Comparison of ENCODE assay signal across 8 cellular contexts in genomic region chr14:77760381-77761204, GRCh38. TPM values are rescaled to one million over a fixed set of nuclear protein-coding genes. Genes with fewer than 3 reads are reported as not detected.
DNase-seq lines count a peak whose midpoint lies in the region; ATAC-seq and TF ChIP-seq lines count a peak whose summit lies in the region.

SNW1 (minus strand) TSS chr14:77761156; CDS start chr14:77761127, 29 bp downstream.

- WGBS in IMR-90 (ENCODE audit: extremely low coverage in 2 of 2, insufficient read length in 1 of 2), 2 experiments = 1% methylated on average over 15 of the region's 60 CpGs; no CpG with 5 or more reads in 1 of the 2 experiments
- 1 to 2% methylated on average over 13 to 20 of the region's 60 CpGs for WGBS in gastroesophageal sphincter (ENCODE audit: low coverage in 1 of 2), 2 donors
- WGBS in neuronal stem cell (ENCODE audit: extremely low coverage in 2 of 2, insufficient read length in 2 of 2, insufficient replicate concordance in 1 of 2), 2 donors = no CpG with 5 or more reads among the region's 60 CpGs

- H3K4me2 ChIP-seq in DOHH2 (ENCODE audit: low read length) (peak within 1 kb of the TSS; percentile 80), IMR-90 (ENCODE audit: low read depth, low read length) (peak within 1 kb of the TSS; percentile 90), neuronal stem cell (ENCODE audit: insufficient read depth, low read length, poor library complexity, severe bottlenecking) (peak within 1 kb of the TSS; percentile 78)

- H3K9me3 ChIP-seq in DOHH2 (ENCODE audit: control insufficient read depth, insufficient read depth, low read length) (no peaks in the 10 kb centered on the region), IMR-90 (ENCODE audit: control insufficient read depth, insufficient read depth, low read length) (no peaks in the 10 kb centered on the region), SJSA1 (replicated peaks) (no peaks in the 10 kb centered on the region), gastroesophageal sphincter (no peaks in the 10 kb centered on the region), neuronal stem cell (replicated peaks in 1 of 2; ENCODE audit: control insufficient read depth in 2 of 2, insufficient read depth in 1 of 2, low read depth in 1 of 2, low read length in 2 of 2) (peaks cover 0 to 3% of the 10 kb centered on the region in 2 donors)

- H4K5ac ChIP-seq in IMR-90 (ENCODE audit: low read depth, low read length) = peak within 1 kb of the TSS; percentile 91

- TF ChIP-seq EP300 in gastroesophageal sphincter (IDR thresholded peaks at IDR 0.05) = no peak

- POLR2A ChIA-PET in IMR-90 (lab: Charles Lee; ENCODE audit: unreplicated experiment) = no interaction called here

- TSS peak; percentile 79 for BruUV-seq in IMR-90 (replicated peaks; lab: Mats Ljungman, UMichigan)

- CTCF ChIA-PET in IMR-90 (lab: Yijun Ruan, JAX) = interaction anchor here (0.6 to 1.1 kb wide), 4 partner anchors 7 to 293 kb away, joined by 3 to 4 read pairs (median 3); partner anchors contain the start of gene ADCK1

- H3K27ac ChIP-seq in DOHH2 (ENCODE audit: low read depth, low read length) = peak within 1 kb of the TSS; percentile 70
- peak within 1 kb of the TSS; percentile 74 for H3K27ac ChIP-seq in IMR-90 (ENCODE audit: insufficient read depth, low read length)
- peak within 1 kb of the TSS; percentile 84 for H3K27ac ChIP-seq in SJSA1
- H3K27ac ChIP-seq in gastroesophageal sphincter = peak within 1 kb of the TSS; percentile 77 to 97 (median 93)
- peak within 1 kb of the TSS; percentile 87 for H3K27ac ChIP-seq in neuronal stem cell (replicated peaks; ENCODE audit: low read length)

- DNase-seq in IMR-90 = peak; percentile 95
- DNase-seq in SJSA1 (ENCODE audit: low read depth in 1 of 2, low spot score in 2 of 2) = peak; percentile 83 to 90
- DNase-seq in activated naive CD4-positive, alpha-beta T cell treated with Interleukin-2 at 50 U/mL for 16 hours = peak; percentile 92
- DNase-seq in neuronal stem cell (ENCODE audit: low spot score) = peak; percentile 85

- intact Hi-C loops in IMR-90 (cut with micrococcal nuclease) = loop anchor here (1.0 to 5.0 kb wide), 2 partner anchors 40 to 807 kb away; partner anchors contain the start of gene ADCK1

- H3K4me1 ChIP-seq in DOHH2 (ENCODE audit: control insufficient read depth, low read length) (peaks cover 31% of the 10 kb centered on the region), IMR-90 (ENCODE audit: control insufficient read depth, insufficient read depth, low read length) (peaks cover 2% of the 10 kb centered on the region; the same call in 1 of the 2 replicates), SJSA1 (replicated peaks) (no peaks in the 10 kb centered on the region; the same call in 1 of the 2 replicates), gastroesophageal sphincter (peaks cover 0 to 59% (median 18%) of the 10 kb centered on the region in 3 donors), neuronal stem cell (ENCODE audit: control insufficient read depth in 2 of 2, insufficient read depth in 1 of 2, low read depth in 1 of 2, low read length in 2 of 2) (peaks cover 4 to 11% of the 10 kb centered on the region in 2 donors)

- H3K36me3 ChIP-seq in DOHH2 (ENCODE audit: control insufficient read depth, low read length) = peaks cover 39% of the 10 kb centered on the region
- peaks cover 1% of the 10 kb centered on the region; the same call in 1 of the 2 replicates for H3K36me3 ChIP-seq in IMR-90 (ENCODE audit: control insufficient read depth, insufficient read depth, low read length)
- peaks cover 15% of the 10 kb centered on the region for H3K36me3 ChIP-seq in SJSA1
- peaks cover 0 to 11% of the 10 kb centered on the region in 2 donors for H3K36me3 ChIP-seq in gastroesophageal sphincter
- peaks cover 3 to 34% of the 10 kb centered on the region in 2 donors for H3K36me3 ChIP-seq in neuronal stem cell (replicated peaks in 1 of 2; ENCODE audit: control insufficient read depth in 2 of 2, insufficient read depth in 2 of 2, low read length in 2 of 2)

- TF ChIP-seq POLR2A in IMR-90 (IDR thresholded peaks at IDR 0.05; ENCODE audit: low read depth, low read length) (peak; percentile 92), gastroesophageal sphincter (IDR thresholded peaks at IDR 0.05) (peak; percentile 63 to 70)

- H3K79me1 ChIP-seq in IMR-90 (ENCODE audit: low read depth in 1 of 2, low read length in 2 of 2) (peaks cover 20 to 38% of the 10 kb centered on the region in 2 experiments), neuronal stem cell (ENCODE audit: low read depth, low read length) (peaks cover 13% of the 10 kb centered on the region)

- H2AK9ac ChIP-seq in IMR-90 (replicated peaks; ENCODE audit: low read depth, low read length, poor library complexity) = peak within 1 kb of the TSS; percentile 93

- H3K56ac ChIP-seq in IMR-90 (ENCODE audit: extremely low read depth, insufficient read depth, low read length) = peak within 1 kb of the TSS; percentile 83

- H3K4ac ChIP-seq in IMR-90 (ENCODE audit: low read depth, low read length) (peak within 1 kb of the TSS; percentile 82), neuronal stem cell (ENCODE audit: low read length) (no peak within 1 kb of the TSS)

- dilution Hi-C loops in IMR-90 (cut with HindIII; ENCODE audit: low sequenced_read_pairs, unreplicated experiment) = no loop called here

- ATAC-seq in GM21528 (IDR thresholded peaks at IDR 0.05; ENCODE audit: low FRiP score, unreplicated experiment) (peak; percentile 95), IMR-90 (ENCODE audit: low read depth) (peak; percentile 94), gastroesophageal sphincter (peak; percentile 99)

- H3K79me2 ChIP-seq in DOHH2 (ENCODE audit: control insufficient read depth, low read length) = peaks cover 54% of the 10 kb centered on the region

- H2BK120ac ChIP-seq in IMR-90 (ENCODE audit: low read depth, low read length) (peak within 1 kb of the TSS; percentile 25), neuronal stem cell (ENCODE audit: low read depth, low read length) (no peak within 1 kb of the TSS)

- H4K91ac ChIP-seq in IMR-90 (ENCODE audit: insufficient read depth, low read depth, low read length) (peak within 1 kb of the TSS; percentile 75), neuronal stem cell (ENCODE audit: low read depth, low read length, poor library complexity) (no peak within 1 kb of the TSS)

- peaks cover 7% of the 10 kb centered on the region; the same call in 1 of the 2 replicates for H3K9me1 ChIP-seq in IMR-90 (ENCODE audit: insufficient read depth, low read length)

- H3K18ac ChIP-seq in IMR-90 (ENCODE audit: low read depth, low read length) (peak within 1 kb of the TSS; percentile 71), neuronal stem cell (ENCODE audit: low read length) (peak within 1 kb of the TSS; percentile 90)

- H3K23ac ChIP-seq in IMR-90 (ENCODE audit: low read depth, low read length) (peak within 1 kb of the TSS; percentile 71), neuronal stem cell (ENCODE audit: low read depth, low read length, poor library complexity) (peak within 1 kb of the TSS; percentile 76)

- peak within 1 kb of the TSS; percentile 40 for H2AK5ac ChIP-seq in IMR-90 (ENCODE audit: low read depth, low read length)
- H2AK5ac ChIP-seq in neuronal stem cell (ENCODE audit: low read depth, low read length) = peak within 1 kb of the TSS; percentile 6

- H3K9me2 ChIP-seq in DOHH2 (replicated peaks; ENCODE audit: control insufficient read depth, low read length) = no peaks in the 10 kb centered on the region

- H3K14ac ChIP-seq in IMR-90 (replicated peaks; ENCODE audit: low read depth, low read length) = peak within 1 kb of the TSS; percentile 82
- H3K14ac ChIP-seq in neuronal stem cell (ENCODE audit: low read length) = no peak within 1 kb of the TSS

- TF ChIP-seq RAD21 in IMR-90 (IDR thresholded peaks at IDR 0.05; ENCODE audit: low read length) = no peak

- H3K27me3 ChIP-seq in DOHH2 (ENCODE audit: control insufficient read depth, low read length) = no peaks in the 10 kb centered on the region
- H3K27me3 ChIP-seq in IMR-90 (ENCODE audit: control insufficient read depth, insufficient read depth, low read length) = no peaks in the 10 kb centered on the region
- H3K27me3 ChIP-seq in SJSA1 (replicated peaks) = no peaks in the 10 kb centered on the region
- H3K27me3 ChIP-seq in gastroesophageal sphincter = no peaks in the 10 kb centered on the region
- H3K27me3 ChIP-seq in neuronal stem cell (ENCODE audit: control insufficient read depth in 3 of 3, insufficient read depth in 3 of 3, low read depth in 1 of 3, low read length in 3 of 3) = no peaks in the 10 kb centered on the region

- H2BK5ac ChIP-seq in IMR-90 (ENCODE audit: low read depth, low read length, poor library complexity, severe bottlenecking) (peak within 1 kb of the TSS; percentile 75), neuronal stem cell (ENCODE audit: low read length) (peak within 1 kb of the TSS; percentile 67)

- H3F3A ChIP-seq in DOHH2 (ENCODE audit: control insufficient read depth, insufficient read depth) = no peaks in the 10 kb centered on the region

- H3K9ac ChIP-seq in IMR-90 (ENCODE audit: low read depth, low read length) (peak within 1 kb of the TSS; percentile 87), neuronal stem cell (ENCODE audit: low read depth, low read length, poor library complexity) (peak within 1 kb of the TSS; percentile 96)

- in situ Hi-C loops in IMR-90 (cut with MboI; ENCODE audit: low sequenced_read_pairs) = no loop called here

- H3K4me3 ChIP-seq in DOHH2 (ENCODE audit: low read length) (peak within 1 kb of the TSS; percentile 99), IMR-90 (ENCODE audit: insufficient read depth, low read depth, low read length) (peak within 1 kb of the TSS; percentile 90), SJSA1 (peak within 1 kb of the TSS; percentile 84), gastroesophageal sphincter (peak within 1 kb of the TSS; percentile 82 to 87), neuronal stem cell (ENCODE audit: low read length in 2 of 2) (peak within 1 kb of the TSS; percentile 75 to 100)

- H4K20me1 ChIP-seq in DOHH2 (ENCODE audit: control insufficient read depth, insufficient read depth, low read depth, low read length) (peaks cover 18% of the 10 kb centered on the region), IMR-90 (ENCODE audit: insufficient read depth, low read length) (peaks cover 25% of the 10 kb centered on the region)

- H2AFZ ChIP-seq in IMR-90 (replicated peaks; ENCODE audit: low read length, poor library complexity) (peak within 1 kb of the TSS; percentile 96), neuronal stem cell (ENCODE audit: low read length) (peak within 1 kb of the TSS; percentile 92)

- H2BK20ac ChIP-seq in IMR-90 (ENCODE audit: low read depth, low read length) = no peak within 1 kb of the TSS

- no peak within 1 kb of the TSS for H2BK12ac ChIP-seq in neuronal stem cell (ENCODE audit: low read length)

- H4K8ac ChIP-seq in IMR-90 (ENCODE audit: low read depth in 2 of 2, low read length in 2 of 2) = peak within 1 kb of the TSS; percentile 71 to 93
- H4K8ac ChIP-seq in neuronal stem cell (ENCODE audit: low read depth, low read length) = no peak within 1 kb of the TSS

- no peak within 1 kb of the TSS for H2BK15ac ChIP-seq in IMR-90 (ENCODE audit: low read depth, low read length)
- no peak within 1 kb of the TSS for H2BK15ac ChIP-seq in neuronal stem cell (ENCODE audit: low read length)

- TF ChIP-seq CTCF in DOHH2 (IDR thresholded peaks at IDR 0.05; ENCODE audit: low read depth, low read length, poor library complexity, severe bottlenecking) = no peak
- TF ChIP-seq CTCF in IMR-90 (conservative IDR thresholded peaks at IDR 0.05; ENCODE audit: low read depth, low read length) = no peak; the same call in 1 of the 2 replicates
- TF ChIP-seq CTCF in gastroesophageal sphincter (IDR thresholded peaks at IDR 0.05) = no peak
- no peak for TF ChIP-seq CTCF in subcutaneous adipose tissue (IDR thresholded peaks at IDR 0.05; ENCODE audit: low read depth)

RNA-seq across cellular contexts. Expression of gene SNW1, which starts in this region (rescaled TPM):
- total RNA-seq in IMR-90 (2012; rRNA removed) (30.6 and 50.3 TPM in 2 replicates), gastroesophageal sphincter (10 to 100 TPM; 43.7 to 70.5 (median 49.4) TPM), subcutaneous adipose tissue (10 to 100 TPM; 42.5 to 53.3 (median 50.1) TPM)
- 28.2 and 29.2 TPM in 2 replicates for polyA plus RNA-seq in IMR-90 (2012; rRNA removed)
- polyA plus RNA-seq in IMR-90 (2012; cell fraction: cytosol; rRNA removed) = 3.2 and 7.4 TPM in 2 replicates
- polyA plus RNA-seq in IMR-90 (2012; cell fraction: nucleus; rRNA removed; ENCODE audit: low replicate concordance) = 1.6 and 17.5 TPM in 2 replicates
- total RNA-seq in SJSA1 (2014; rRNA removed; shearing (Covaris generic)) = 77.0 and 84.4 TPM in 2 replicates
- 97.7 TPM for polyA plus RNA-seq in neuronal stem cell (2013, experiment 1 of 2)
- polyA plus RNA-seq in neuronal stem cell (2013, experiment 2 of 2) = 106 TPM

Comparison
In these comparisons a context has a peak if more than half of its experiments do, and no peak if none do; other contexts are left out.
1. Peak in every context shown above with its lines: DNase-seq, ATAC-seq, H3K4me3 ChIP-seq and H3K27ac ChIP-seq.